Comparison of ENCODE assay signal across 19 cellular contexts in the genomic region with DNA sequence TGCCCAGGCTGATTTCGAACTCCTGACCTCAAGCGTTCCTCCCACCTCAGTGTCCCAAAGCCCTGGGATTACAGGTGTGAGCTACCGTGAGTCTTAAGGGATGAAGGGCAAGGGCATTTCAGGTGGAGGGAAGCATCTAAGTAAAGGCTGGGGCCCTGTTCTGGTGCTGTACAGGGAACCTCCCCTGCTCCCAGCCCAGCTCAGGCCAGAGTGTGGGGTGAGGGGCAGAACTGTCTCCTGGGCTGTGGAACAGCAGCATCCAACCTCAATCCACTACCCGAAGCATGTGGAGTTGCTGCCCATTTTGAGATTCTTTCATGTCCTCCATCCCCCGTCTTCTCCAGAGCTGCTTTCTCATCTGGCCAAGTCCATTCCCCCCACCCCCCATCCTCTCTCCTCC.
"Had no signal": no experiment of that assay in that cellular context is flagged by ENCODE, and none has a peak within 500 bp of the region (broad histone marks: within the 10 kb centered on the region; RNA-seq: fewer than 3 reads in every experiment).

No MANE protein-coding gene starts in this region.

- H3K4me3 ChIP-seq: ascending aorta, breast epithelium, gastroesophageal sphincter, heart right ventricle had no signal

- H3K9me3 ChIP-seq: ascending aorta, breast epithelium, gastroesophageal sphincter, heart right ventricle had no signal

- H3K4me3 Mint-ChIP-seq: activated naive CD4-positive, alpha-beta T cell treated with anti-CD3 and anti-CD28 coated beads for 36 hours; activated naive CD8-positive, alpha-beta T cell treated with anti-CD3 and anti-CD28 coated beads, Interleukin-2, amount 50 U/mL, for 24 hours; activated T-helper 1 cell treated with anti-CD3 and anti-CD28 coated beads, Interleukin-12 subunit alpha, Interleukin-12 subunit beta, Interleukin-2, Interleukin-4 antibody, amounts not matched to agents 30 ng/mL and 10 ng/mL and 1 ng/mL, durations not matched to agents 14 hours and 24 hours and 36 hours; natural killer cell treated with Interleukin-12 subunit alpha and Interleukin-12 subunit beta and Interleukin-15 and Interleukin-18, amount 100 ng/mL, for 72 hours; T-helper 17 cell; type B pancreatic cell had no signal

- H3K36me3 ChIP-seq: ascending aorta, breast epithelium, gastroesophageal sphincter, heart right ventricle had no signal

- H3K27ac Mint-ChIP-seq: activated naive CD4-positive, alpha-beta T cell treated with anti-CD3 and anti-CD28 coated beads for 36 hours; activated T-helper 1 cell treated with anti-CD3 and anti-CD28 coated beads, Interleukin-12 subunit alpha, Interleukin-12 subunit beta, Interleukin-2, Interleukin-4 antibody, amounts not matched to agents 30 ng/mL and 10 ng/mL and 1 ng/mL, durations not matched to agents 14 hours and 24 hours and 36 hours; natural killer cell treated with Interleukin-12 subunit alpha and Interleukin-12 subunit beta and Interleukin-15 and Interleukin-18, amount 100 ng/mL, for 72 hours had no signal

- H3K27me3 Mint-ChIP-seq: activated naive CD8-positive, alpha-beta T cell treated with anti-CD3 and anti-CD28 coated beads, Interleukin-2, amount 50 U/mL, for 24 hours; natural killer cell treated with Interleukin-12 subunit alpha and Interleukin-12 subunit beta and Interleukin-15 and Interleukin-18, amount 100 ng/mL, for 72 hours; T-helper 17 cell; type B pancreatic cell had no signal

- H3K36me3 Mint-ChIP-seq: natural killer cell treated with Interleukin-12 subunit alpha and Interleukin-12 subunit beta and Interleukin-15 and Interleukin-18, amount 100 ng/mL, for 72 hours had no signal

- H3K27me3 ChIP-seq: ascending aorta, breast epithelium, gastroesophageal sphincter, heart right ventricle had no signal

- H3K4me1 ChIP-seq: ascending aorta, breast epithelium, gastroesophageal sphincter, heart right ventricle had no signal

- ATAC-seq: activated naive CD8-positive, alpha-beta T cell treated with anti-CD3 and anti-CD28 coated beads, Interleukin-2, amount 50 U/mL, for 24 hours; gastroesophageal sphincter; heart right ventricle; left ventricle myocardium superior; T-helper 17 cell had no signal

- DNase-seq: activated CD4-positive, alpha-beta T cell treated with anti-CD3 and anti-CD28 coated beads, Interleukin-2, amount 50 U/mL, for 1 hour; activated naive CD4-positive, alpha-beta T cell treated with anti-CD3 and anti-CD28 coated beads for 36 hours; activated naive CD8-positive, alpha-beta T cell treated with anti-CD3 and anti-CD28 coated beads, Interleukin-2, amount 50 U/mL, for 24 hours; dermis blood vessel endothelial cell; heart right ventricle; kidney glomerular epithelial cell; left ventricle myocardium superior; mesendoderm; retina; stimulated activated CD4-positive, alpha-beta T cell treated with anti-CD3 and anti-CD28 coated beads, Interleukin-12 subunit alpha, Interleukin-12 subunit beta, amount 100 ng/mL, for 4 hours; stimulated activated CD4-positive, alpha-beta T cell treated with anti-CD3 and anti-CD28 coated beads, Interleukin-2, amount 100 ng/mL, for 24 hours; stimulated activated naive CD4-positive, alpha-beta T cell; T-helper 17 cell had no signal

- H3K27ac ChIP-seq: ascending aorta, gastroesophageal sphincter, heart right ventricle had no signal

- H3K9me3 Mint-ChIP-seq: activated naive CD4-positive, alpha-beta T cell treated with anti-CD3 and anti-CD28 coated beads for 36 hours; activated naive CD8-positive, alpha-beta T cell treated with anti-CD3 and anti-CD28 coated beads, Interleukin-2, amount 50 U/mL, for 24 hours; activated T-helper 1 cell treated with anti-CD3 and anti-CD28 coated beads, Interleukin-12 subunit alpha, Interleukin-12 subunit beta, Interleukin-2, Interleukin-4 antibody, amounts not matched to agents 30 ng/mL and 10 ng/mL and 1 ng/mL, durations not matched to agents 14 hours and 24 hours and 36 hours; natural killer cell treated with Interleukin-12 subunit alpha and Interleukin-12 subunit beta and Interleukin-15 and Interleukin-18, amount 100 ng/mL, for 72 hours; type B pancreatic cell had no signal
